Comparison of ENCODE assay signal across 2 cellular contexts in genomic region chr5:35483797-35484196, GRCh38.
TF ChIP-seq lines count a peak whose summit lies in the region.

No MANE protein-coding gene starts in this region.

TF ChIP-seq in SK-N-SH, 30 proteins besides CTCF, POLR2A, EP300 and RAD21:
- TF ChIP-seq REST (IDR thresholded peaks at IDR 0.05; ENCODE audit: low read depth, low read length): no peak
- no peak for TF ChIP-seq NFIC (IDR thresholded peaks at IDR 0.05; ENCODE audit: borderline replicate concordance)
- TF ChIP-seq RFX5 (IDR thresholded peaks at IDR 0.05; ENCODE audit: low read length): no peak
- no peak for TF ChIP-seq NRF1 (IDR thresholded peaks at IDR 0.05; ENCODE audit: low read depth, low read length)
- TF ChIP-seq TAF1 (IDR thresholded peaks at IDR 0.05; ENCODE audit: borderline replicate concordance, low read depth, low read length): no peak
- TF ChIP-seq ZBTB33 (IDR thresholded peaks at IDR 0.05; ENCODE audit: borderline replicate concordance, low read depth): no peak
- TF ChIP-seq GABPA (IDR thresholded peaks at IDR 0.05; ENCODE audit: low read depth): no peak
- TF ChIP-seq PBX3 (IDR thresholded peaks at IDR 0.05): no peak
- no peak for TF ChIP-seq USF2 (IDR thresholded peaks at IDR 0.05; ENCODE audit: borderline replicate concordance, low read depth, low read length)
- no peak for TF ChIP-seq RXRA (IDR thresholded peaks at IDR 0.05; ENCODE audit: borderline replicate concordance, low read depth)
- no peak for TF ChIP-seq JUND (IDR thresholded peaks at IDR 0.05)
- no peak for TF ChIP-seq GATA2 (CRISPR knock-in tag; IDR thresholded peaks at IDR 0.05)
- no peak for TF ChIP-seq RCOR1 (IDR thresholded peaks at IDR 0.05; ENCODE audit: low read length)
TF ChIP-seq in SK-N-SH: peak in this region for 0.

TF ChIP-seq in SK-N-SH treated with all-trans-retinoic acid at 6 μM for 48 hours, 23 proteins besides CTCF, POLR2A, EP300 and RAD21 (continued from another document):
- TF ChIP-seq CSRNP3 (CRISPR knock-in tag; IDR thresholded peaks at IDR 0.05) (no peak), SNAI2 (CRISPR knock-in tag; IDR thresholded peaks at IDR 0.05) (no peak)
